8 cellular contexts compared by ENCODE assay signal in genomic region chr5:50710838-50711237, GRCh38. TPM values are rescaled to one million over a fixed set of nuclear protein-coding genes. Genes with fewer than 3 reads are reported as not detected.
DNase-seq lines count a peak whose midpoint lies in the region; ATAC-seq and TF ChIP-seq lines count a peak whose summit lies in the region.

No MANE protein-coding gene starts in this region.

- H3K27ac Mint-ChIP-seq in CD8-positive, alpha-beta T cell, result peak overlapping the region; percentile 90

- H3K9me3 Mint-ChIP-seq in CD8-positive, alpha-beta T cell, result no peaks in the 10 kb centered on the region

- peaks cover 13% of the 10 kb centered on the region for H3K36me3 Mint-ChIP-seq in CD8-positive, alpha-beta T cell

- H3K4me3 ChIP-seq in CD8-positive, alpha-beta T cell (ENCODE audit: low read depth, low read length), result peak overlapping the region; percentile 25
- no peak overlapping the region for H3K4me3 ChIP-seq in fibroblast of the aortic adventitia (ENCODE audit: low read depth, low read length)
- H3K4me3 ChIP-seq in MG63, result no peak overlapping the region

- no peaks in the 10 kb centered on the region for H3K9me3 ChIP-seq in CD8-positive, alpha-beta T cell (ENCODE audit: low read length)
- H3K9me3 ChIP-seq in MG63, result no peaks in the 10 kb centered on the region

- no peaks in the 10 kb centered on the region for H3K36me3 ChIP-seq in CD8-positive, alpha-beta T cell (ENCODE audit: insufficient read depth, low read length)
- H3K36me3 ChIP-seq in MG63, result no peaks in the 10 kb centered on the region

- ATAC-seq in CD8-positive, alpha-beta T cell, result peak; percentile 21
- ATAC-seq in GM19467 (IDR thresholded peaks at IDR 0.05; ENCODE audit: unreplicated experiment), result peak; percentile 22
- ATAC-seq in HG03457 (IDR thresholded peaks at IDR 0.05; ENCODE audit: unreplicated experiment), result peak; percentile 21

- intact Hi-C loops in CD8-positive, alpha-beta T cell (cut with DNase I, micrococcal nuclease), result loop anchor here (1.0 to 5.0 kb wide), 6 partner anchors 8 to 44 kb away; partner anchors contain the start of gene PARP8 (in 1 of the 2)

- H3K4me1 Mint-ChIP-seq in CD8-positive, alpha-beta T cell (ENCODE audit: low read depth), result peaks cover 79% of the 10 kb centered on the region

- H3K27me3 ChIP-seq in CD8-positive, alpha-beta T cell (ENCODE audit: insufficient read depth, low read length), result no peaks in the 10 kb centered on the region
- no peaks in the 10 kb centered on the region for H3K27me3 ChIP-seq in MG63

- CTCF ChIA-PET in CD8-positive, alpha-beta T cell (lab: Charles Lee), result no interaction called here

- no peak for TF ChIP-seq CTCF in CD8-positive, alpha-beta T cell (IDR thresholded peaks at IDR 0.05)
- no peak for TF ChIP-seq CTCF in fibroblast of the aortic adventitia (IDR thresholded peaks at IDR 0.05; ENCODE audit: insufficient read depth, low read length)

- POLR2A ChIA-PET in CD8-positive, alpha-beta T cell (lab: Charles Lee), result interaction anchor here (0.6 to 1.3 kb wide), 3 partner anchors 14 to 43 kb away, joined by 3 to 4 read pairs (median 4); no protein-coding TSS in a partner anchor

- peak overlapping the region; percentile 49 for H3K27ac ChIP-seq in CD8-positive, alpha-beta T cell (ENCODE audit: low read depth, low read length)

- DNase-seq in CD8-positive, alpha-beta T cell, result no peak
- DNase-seq in fibroblast of the aortic adventitia (ENCODE audit: low read depth), result peak; percentile 2
- no peak for DNase-seq in MG63
- no peak for DNase-seq in GDM1 (lab: John Stamatoyannopoulos, UW)
- DNase-seq in NCI-H1092 treated with DMSO at 0.1 percent for 48 hours (lab: John Stamatoyannopoulos, UW), result no peak
- DNase-seq in cerebellar nuclear complex (lab: John Stamatoyannopoulos, UW), result no peak

- peaks cover 77% of the 10 kb centered on the region for H3K4me1 ChIP-seq in CD8-positive, alpha-beta T cell (ENCODE audit: insufficient read depth, low read length)

- H3K27me3 Mint-ChIP-seq in CD8-positive, alpha-beta T cell (ENCODE audit: low read depth), result no peaks in the 10 kb centered on the region

- H3K4me3 Mint-ChIP-seq in CD8-positive, alpha-beta T cell, result peak overlapping the region; percentile 85

RNA-seq across cellular contexts. Expression of gene PARP8, which starts 44.4 kb away (rescaled TPM):
- 100 to 1,000 TPM; 192 to 200 TPM for total RNA-seq in CD8-positive, alpha-beta T cell
- total RNA-seq in fibroblast of the aortic adventitia (ENCODE audit: low replicate concordance), result 8.2 and 20.1 TPM in 2 replicates
- 0.25 and 0.66 TPM in 2 replicates for total RNA-seq in MG63 (2014; rRNA removed; shearing (Covaris generic); ENCODE audit: low replicate concordance)
